In the genomic region with DNA sequence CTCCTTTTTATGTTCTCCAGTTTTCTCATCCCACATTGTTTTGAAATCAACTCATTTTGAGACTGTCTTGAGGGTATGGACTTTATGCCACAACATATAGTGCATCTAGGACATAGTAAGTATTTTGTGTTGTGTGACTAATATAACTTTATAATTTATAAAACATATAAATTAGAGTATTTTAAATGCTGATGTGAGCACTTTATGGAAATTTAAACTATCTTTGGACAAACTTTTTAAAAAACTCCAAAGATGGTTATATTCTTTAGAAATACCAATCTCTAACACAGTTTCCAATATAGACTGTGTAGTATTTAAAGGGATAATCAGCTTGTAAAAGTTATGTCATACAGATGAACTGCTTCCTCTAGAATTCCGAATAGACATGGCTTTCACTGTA, we compare ENCODE assay signal across 28 cellular contexts.
"Had no signal": no experiment of that assay in that cellular context is flagged by ENCODE, and none has a peak within 500 bp of the region (broad histone marks: within the 10 kb centered on the region; RNA-seq: fewer than 3 reads in every experiment).

No MANE protein-coding gene starts in this region.

- DNase-seq: Karpas-422, Kasumi-1, MG63, MM.1S, MV-4-11, NCI-H1048, NCI-H1092 treated with DMSO at 0.1 percent for 48 hours, NCI-H1105, NCI-H1105 treated with DMSO at 0.1 percent for 48 hours, NCI-H1417 treated with DMSO at 0.1 percent for 48 hours, NCI-H1436, NCI-H1436 treated with DMSO at 0.1 percent for 48 hours, NCI-H146, NCI-H1694, NCI-H1694 treated with DMSO at 0.1 percent for 48 hours, NCI-H187 treated with DMSO at 0.1 percent for 48 hours, NCI-H1930, NCI-H2081 treated with DMSO at 0.1 percent for 48 hours, NCI-H2107, NCI-H2171, NCI-H2171 treated with DMSO at 0.1 percent for 48 hours, NCI-H2227 treated with DMSO at 0.1 percent for 48 hours, NCI-H226, NCI-H446, NCI-H446 treated with DMSO at 0.1 percent for 48 hours, NCI-H510A, NCI-H524, NCI-H524 treated with DMSO at 0.1 percent for 48 hours had no signal

- H3K27me3 ChIP-seq: MG63 had no signal

- H3K36me3 ChIP-seq: MG63 had no signal

- H3K4me3 ChIP-seq: MG63 had no signal
